In the genomic region with DNA sequence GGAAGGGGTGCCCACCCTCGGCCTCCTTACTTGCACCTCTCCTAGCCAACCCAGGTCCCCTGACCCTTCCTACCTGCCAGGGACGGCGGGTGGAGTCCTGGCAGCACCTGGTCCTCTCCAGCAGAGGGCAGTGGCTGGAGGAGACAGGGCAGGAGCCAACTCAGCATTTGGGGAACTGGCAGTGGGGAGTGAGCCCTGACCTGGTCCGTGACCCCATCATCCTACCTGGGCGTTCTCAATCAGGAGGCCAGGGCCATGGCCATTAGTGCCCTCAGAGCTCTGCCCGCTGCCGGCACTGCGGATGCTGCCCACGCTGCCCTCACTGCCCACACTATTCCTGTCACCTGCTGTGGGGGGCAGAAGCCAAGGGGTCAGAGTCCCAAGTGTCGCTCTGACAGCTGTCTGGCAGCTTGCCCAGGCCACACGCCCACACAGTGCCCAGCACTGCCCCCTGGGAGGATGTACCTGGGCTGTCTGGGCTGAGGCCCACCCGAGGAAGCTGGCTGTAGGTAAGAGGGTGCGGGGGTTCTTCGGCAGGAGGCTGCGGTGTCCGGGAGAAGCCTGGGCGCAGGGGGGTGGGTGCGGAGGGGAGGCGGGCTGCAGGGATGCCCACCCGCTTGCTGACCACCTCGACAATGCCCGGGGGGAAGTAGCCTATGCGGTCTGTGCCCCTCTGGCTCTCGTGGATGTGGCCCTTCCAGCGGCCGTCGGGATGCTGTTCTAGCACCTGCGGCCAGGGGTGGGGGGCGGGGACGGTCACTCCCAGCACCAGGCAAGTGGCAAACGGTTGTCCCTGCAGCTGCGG, we compare ENCODE assay signal across 1 cellular context.
TF ChIP-seq lines count a peak whose summit lies in the region.

No MANE protein-coding gene starts in this region.

TF ChIP-seq in HepG2, 621 proteins besides CTCF, POLR2A, EP300 and RAD21 (continued from another document and continues in another):
- TF ChIP-seq, protein P1, sequence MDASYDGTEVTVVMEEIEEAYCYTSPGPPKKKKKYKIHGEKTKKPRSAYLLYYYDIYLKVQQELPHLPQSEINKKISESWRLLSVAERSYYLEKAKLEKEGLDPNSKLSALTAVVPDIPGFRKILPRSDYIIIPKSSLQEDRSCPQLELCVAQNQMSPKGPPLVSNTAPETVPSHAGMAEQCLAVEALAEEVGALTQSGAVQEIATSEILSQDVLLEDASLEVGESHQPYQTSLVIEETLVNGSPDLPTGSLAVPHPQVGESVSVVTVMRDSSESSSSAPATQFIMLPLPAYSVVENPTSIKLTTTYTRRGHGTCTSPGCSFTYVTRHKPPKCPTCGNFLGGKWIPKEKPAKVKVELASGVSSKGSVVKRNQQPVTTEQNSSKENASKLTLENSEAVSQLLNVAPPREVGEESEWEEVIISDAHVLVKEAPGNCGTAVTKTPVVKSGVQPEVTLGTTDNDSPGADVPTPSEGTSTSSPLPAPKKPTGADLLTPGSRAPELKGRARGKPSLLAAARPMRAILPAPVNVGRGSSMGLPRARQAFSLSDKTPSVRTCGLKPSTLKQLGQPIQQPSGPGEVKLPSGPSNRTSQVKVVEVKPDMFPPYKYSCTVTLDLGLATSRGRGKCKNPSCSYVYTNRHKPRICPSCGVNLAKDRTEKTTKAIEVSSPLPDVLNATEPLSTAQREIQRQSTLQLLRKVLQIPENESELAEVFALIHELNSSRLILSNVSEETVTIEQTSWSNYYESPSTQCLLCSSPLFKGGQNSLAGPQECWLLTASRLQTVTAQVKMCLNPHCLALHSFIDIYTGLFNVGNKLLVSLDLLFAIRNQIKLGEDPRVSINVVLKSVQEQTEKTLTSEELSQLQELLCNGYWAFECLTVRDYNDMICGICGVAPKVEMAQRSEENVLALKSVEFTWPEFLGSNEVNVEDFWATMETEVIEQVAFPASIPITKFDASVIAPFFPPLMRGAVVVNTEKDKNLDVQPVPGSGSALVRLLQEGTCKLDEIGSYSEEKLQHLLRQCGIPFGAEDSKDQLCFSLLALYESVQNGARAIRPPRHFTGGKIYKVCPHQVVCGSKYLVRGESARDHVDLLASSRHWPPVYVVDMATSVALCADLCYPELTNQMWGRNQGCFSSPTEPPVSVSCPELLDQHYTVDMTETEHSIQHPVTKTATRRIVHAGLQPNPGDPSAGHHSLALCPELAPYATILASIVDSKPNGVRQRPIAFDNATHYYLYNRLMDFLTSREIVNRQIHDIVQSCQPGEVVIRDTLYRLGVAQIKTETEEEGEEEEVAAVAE (CRISPR knock-in tag; IDR thresholded peaks at IDR 0.05; ENCODE audit: borderline replicate concordance) = no peak
- TF ChIP-seq ZFAT (CRISPR knock-in tag; conservative IDR thresholded peaks at IDR 0.05) = no peak
- no peak for TF ChIP-seq NAIF1 (CRISPR knock-in tag; IDR thresholded peaks at IDR 0.05; ENCODE audit: borderline replicate concordance)
- no peak for TF ChIP-seq ZNF3 (CRISPR knock-in tag; IDR thresholded peaks at IDR 0.05)
- TF ChIP-seq MXI1 (IDR thresholded peaks at IDR 0.05; ENCODE audit: borderline replicate concordance, low read depth, low read length) = 0 out of 3 replicates have a peak, but pooled peaks have one; percentile 29
- no peak for TF ChIP-seq ZNF431 (CRISPR knock-in tag; IDR thresholded peaks at IDR 0.05; ENCODE audit: borderline replicate concordance, low read depth)
- peak; percentile 45 for TF ChIP-seq ASH2L (IDR thresholded peaks at IDR 0.05; ENCODE audit: insufficient read length, low read depth, low read length)
- TF ChIP-seq, protein P2, sequence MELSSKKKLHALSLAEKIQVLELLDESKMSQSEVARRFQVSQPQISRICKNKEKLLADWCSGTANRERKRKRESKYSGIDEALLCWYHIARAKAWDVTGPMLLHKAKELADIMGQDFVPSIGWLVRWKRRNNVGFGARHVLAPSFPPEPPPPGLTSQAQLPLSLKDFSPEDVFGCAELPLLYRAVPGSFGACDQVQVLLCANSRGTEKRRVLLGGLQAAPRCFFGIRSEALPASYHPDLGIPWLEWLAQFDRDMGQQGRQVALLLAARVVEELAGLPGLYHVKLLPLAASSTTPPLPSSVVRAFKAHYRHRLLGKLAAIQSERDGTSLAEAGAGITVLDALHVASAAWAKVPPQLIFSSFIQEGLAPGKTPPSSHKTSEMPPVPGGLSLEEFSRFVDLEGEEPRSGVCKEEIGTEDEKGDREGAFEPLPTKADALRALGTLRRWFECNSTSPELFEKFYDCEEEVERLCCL (CRISPR knock-in tag; IDR thresholded peaks at IDR 0.05; ENCODE audit: borderline replicate concordance) = no peak
- TF ChIP-seq MAFK (conservative IDR thresholded peaks at IDR 0.05 in 1 of 2, IDR thresholded peaks at IDR 0.05 in 1 of 2; ENCODE audit: low read length in 2 of 2) = peak; percentile 67 to 86
- TF ChIP-seq, protein P3, sequence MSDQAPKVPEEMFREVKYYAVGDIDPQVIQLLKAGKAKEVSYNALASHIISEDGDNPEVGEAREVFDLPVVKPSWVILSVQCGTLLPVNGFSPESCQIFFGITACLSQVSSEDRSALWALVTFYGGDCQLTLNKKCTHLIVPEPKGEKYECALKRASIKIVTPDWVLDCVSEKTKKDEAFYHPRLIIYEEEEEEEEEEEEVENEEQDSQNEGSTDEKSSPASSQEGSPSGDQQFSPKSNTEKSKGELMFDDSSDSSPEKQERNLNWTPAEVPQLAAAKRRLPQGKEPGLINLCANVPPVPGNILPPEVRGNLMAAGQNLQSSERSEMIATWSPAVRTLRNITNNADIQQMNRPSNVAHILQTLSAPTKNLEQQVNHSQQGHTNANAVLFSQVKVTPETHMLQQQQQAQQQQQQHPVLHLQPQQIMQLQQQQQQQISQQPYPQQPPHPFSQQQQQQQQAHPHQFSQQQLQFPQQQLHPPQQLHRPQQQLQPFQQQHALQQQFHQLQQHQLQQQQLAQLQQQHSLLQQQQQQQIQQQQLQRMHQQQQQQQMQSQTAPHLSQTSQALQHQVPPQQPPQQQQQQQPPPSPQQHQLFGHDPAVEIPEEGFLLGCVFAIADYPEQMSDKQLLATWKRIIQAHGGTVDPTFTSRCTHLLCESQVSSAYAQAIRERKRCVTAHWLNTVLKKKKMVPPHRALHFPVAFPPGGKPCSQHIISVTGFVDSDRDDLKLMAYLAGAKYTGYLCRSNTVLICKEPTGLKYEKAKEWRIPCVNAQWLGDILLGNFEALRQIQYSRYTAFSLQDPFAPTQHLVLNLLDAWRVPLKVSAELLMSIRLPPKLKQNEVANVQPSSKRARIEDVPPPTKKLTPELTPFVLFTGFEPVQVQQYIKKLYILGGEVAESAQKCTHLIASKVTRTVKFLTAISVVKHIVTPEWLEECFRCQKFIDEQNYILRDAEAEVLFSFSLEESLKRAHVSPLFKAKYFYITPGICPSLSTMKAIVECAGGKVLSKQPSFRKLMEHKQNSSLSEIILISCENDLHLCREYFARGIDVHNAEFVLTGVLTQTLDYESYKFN (CRISPR knock-in tag; conservative IDR thresholded peaks at IDR 0.05) = 0 out of 2 replicates have a peak, but pooled peaks have one; percentile 26
- TF ChIP-seq ZBTB7A (CRISPR knock-in tag; IDR thresholded peaks at IDR 0.05) = no peak
- no peak for TF ChIP-seq ZNF12 (CRISPR knock-in tag; IDR thresholded peaks at IDR 0.05)
- TF ChIP-seq ATF3 (CRISPR knock-in tag; IDR thresholded peaks at IDR 0.05) = no peak
- TF ChIP-seq FLYWCH1 (CRISPR knock-in tag; IDR thresholded peaks at IDR 0.05) = no peak
- no peak for TF ChIP-seq ZNF354B (CRISPR knock-in tag; IDR thresholded peaks at IDR 0.05)
- no peak for TF ChIP-seq ZNF607 (CRISPR knock-in tag; IDR thresholded peaks at IDR 0.05; ENCODE audit: borderline replicate concordance)
- TF ChIP-seq ZNF776 (CRISPR knock-in tag; IDR thresholded peaks at IDR 0.05) = no peak
- TF ChIP-seq ARID2 (CRISPR knock-in tag; IDR thresholded peaks at IDR 0.05; ENCODE audit: borderline replicate concordance) = no peak
- TF ChIP-seq ZNF552 (CRISPR knock-in tag; IDR thresholded peaks at IDR 0.05; ENCODE audit: borderline replicate concordance) = no peak
- no peak for TF ChIP-seq SETDB1 (CRISPR knock-in tag; IDR thresholded peaks at IDR 0.05; ENCODE audit: borderline replicate concordance)
- TF ChIP-seq RELA (CRISPR knock-in tag; IDR thresholded peaks at IDR 0.05) = no peak
- TF ChIP-seq ZNF34 (CRISPR knock-in tag; IDR thresholded peaks at IDR 0.05; ENCODE audit: borderline replicate concordance) = no peak
- no peak for TF ChIP-seq ZNF317 (CRISPR knock-in tag; IDR thresholded peaks at IDR 0.05)
- no peak for TF ChIP-seq ATM (IDR thresholded peaks at IDR 0.05; ENCODE audit: borderline replicate concordance)
- TF ChIP-seq CHD2 (IDR thresholded peaks at IDR 0.05; ENCODE audit: low read depth, low read length) = no peak
- no peak for TF ChIP-seq ZBTB46 (CRISPR knock-in tag; IDR thresholded peaks at IDR 0.05; ENCODE audit: borderline replicate concordance)
- TF ChIP-seq TRAFD1 (CRISPR knock-in tag; IDR thresholded peaks at IDR 0.05; ENCODE audit: borderline replicate concordance) = no peak
- TF ChIP-seq RBFOX2 (IDR thresholded peaks at IDR 0.05; ENCODE audit: low read depth, low read length) = peak; percentile 54
- no peak for TF ChIP-seq RNF2 (conservative IDR thresholded peaks at IDR 0.05; ENCODE audit: low read depth)
- TF ChIP-seq, protein P4, sequence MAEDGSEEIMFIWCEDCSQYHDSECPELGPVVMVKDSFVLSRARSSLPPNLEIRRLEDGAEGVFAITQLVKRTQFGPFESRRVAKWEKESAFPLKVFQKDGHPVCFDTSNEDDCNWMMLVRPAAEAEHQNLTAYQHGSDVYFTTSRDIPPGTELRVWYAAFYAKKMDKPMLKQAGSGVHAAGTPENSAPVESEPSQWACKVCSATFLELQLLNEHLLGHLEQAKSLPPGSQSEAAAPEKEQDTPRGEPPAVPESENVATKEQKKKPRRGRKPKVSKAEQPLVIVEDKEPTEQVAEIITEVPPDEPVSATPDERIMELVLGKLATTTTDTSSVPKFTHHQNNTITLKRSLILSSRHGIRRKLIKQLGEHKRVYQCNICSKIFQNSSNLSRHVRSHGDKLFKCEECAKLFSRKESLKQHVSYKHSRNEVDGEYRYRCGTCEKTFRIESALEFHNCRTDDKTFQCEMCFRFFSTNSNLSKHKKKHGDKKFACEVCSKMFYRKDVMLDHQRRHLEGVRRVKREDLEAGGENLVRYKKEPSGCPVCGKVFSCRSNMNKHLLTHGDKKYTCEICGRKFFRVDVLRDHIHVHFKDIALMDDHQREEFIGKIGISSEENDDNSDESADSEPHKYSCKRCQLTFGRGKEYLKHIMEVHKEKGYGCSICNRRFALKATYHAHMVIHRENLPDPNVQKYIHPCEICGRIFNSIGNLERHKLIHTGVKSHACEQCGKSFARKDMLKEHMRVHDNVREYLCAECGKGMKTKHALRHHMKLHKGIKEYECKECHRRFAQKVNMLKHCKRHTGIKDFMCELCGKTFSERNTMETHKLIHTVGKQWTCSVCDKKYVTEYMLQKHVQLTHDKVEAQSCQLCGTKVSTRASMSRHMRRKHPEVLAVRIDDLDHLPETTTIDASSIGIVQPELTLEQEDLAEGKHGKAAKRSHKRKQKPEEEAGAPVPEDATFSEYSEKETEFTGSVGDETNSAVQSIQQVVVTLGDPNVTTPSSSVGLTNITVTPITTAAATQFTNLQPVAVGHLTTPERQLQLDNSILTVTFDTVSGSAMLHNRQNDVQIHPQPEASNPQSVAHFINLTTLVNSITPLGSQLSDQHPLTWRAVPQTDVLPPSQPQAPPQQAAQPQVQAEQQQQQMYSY (CRISPR knock-in tag; IDR thresholded peaks at IDR 0.05) = no peak
- TF ChIP-seq SIN3A (IDR thresholded peaks at IDR 0.05; ENCODE audit: borderline replicate concordance, low read depth, low read length) = no peak
- TF ChIP-seq SMAD1 (CRISPR knock-in tag; IDR thresholded peaks at IDR 0.05; ENCODE audit: borderline replicate concordance, low read depth) = no peak
- TF ChIP-seq, protein P5, sequence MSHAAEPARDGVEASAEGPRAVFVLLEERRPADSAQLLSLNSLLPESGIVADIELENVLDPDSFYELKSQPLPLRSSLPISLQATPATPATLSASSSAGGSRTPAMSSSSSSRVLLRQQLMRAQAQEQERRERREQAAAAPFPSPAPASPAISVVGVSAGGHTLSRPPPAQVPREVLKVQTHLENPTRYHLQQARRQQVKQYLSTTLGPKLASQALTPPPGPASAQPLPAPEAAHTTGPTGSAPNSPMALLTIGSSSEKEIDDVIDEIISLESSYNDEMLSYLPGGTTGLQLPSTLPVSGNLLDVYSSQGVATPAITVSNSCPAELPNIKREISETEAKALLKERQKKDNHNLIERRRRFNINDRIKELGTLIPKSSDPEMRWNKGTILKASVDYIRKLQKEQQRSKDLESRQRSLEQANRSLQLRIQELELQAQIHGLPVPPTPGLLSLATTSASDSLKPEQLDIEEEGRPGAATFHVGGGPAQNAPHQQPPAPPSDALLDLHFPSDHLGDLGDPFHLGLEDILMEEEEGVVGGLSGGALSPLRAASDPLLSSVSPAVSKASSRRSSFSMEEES (CRISPR knock-in tag; IDR thresholded peaks at IDR 0.05) = no peak
